ENCODE assay signal across 9 cellular contexts in genomic region chr6:42744351-42744890, GRCh38. TPM values are rescaled to one million over a fixed set of nuclear protein-coding genes. Genes with fewer than 3 reads are reported as not detected.
DNase-seq lines count a peak whose midpoint lies in the region; ATAC-seq, FAIRE-seq and TF ChIP-seq lines count a peak whose summit lies in the region.
"Had no signal": no experiment of that assay in that cellular context is flagged by ENCODE, and none has a peak within 500 bp of the region (broad histone marks: within the 10 kb centered on the region; RNA-seq: fewer than 3 reads in every experiment).

No MANE protein-coding gene starts in this region.

- TF ChIP-seq CTCF in left ventricle myocardium inferior (IDR thresholded peaks at IDR 0.05; ENCODE audit: borderline replicate concordance) (no peak), GM12878 (IDR thresholded peaks at IDR 0.05 in 2 of 3, conservative IDR thresholded peaks at IDR 0.05 in 1 of 3; ENCODE audit: control insufficient read depth in 2 of 3, extremely low read depth in 1 of 3, insufficient read depth in 1 of 3, low read depth in 3 of 3, low read length in 3 of 3) (no peak), vagina (IDR thresholded peaks at IDR 0.05) (no peak), GM10248 (IDR thresholded peaks at IDR 0.05; ENCODE audit: control extremely low read depth, extremely low read depth, low read depth, missing control alignments) (no peak)

- H3K36me3 ChIP-seq in left ventricle myocardium inferior (no peaks in the 10 kb centered on the region), GM12878 (ENCODE audit: control insufficient read depth in 2 of 2, insufficient read depth in 2 of 2, low read length in 1 of 2) (no peaks in the 10 kb centered on the region), mesenchymal stem cell (ENCODE audit: control insufficient read depth in 1 of 2, insufficient read depth in 2 of 2, low read depth in 1 of 2, low read length in 2 of 2) (peaks cover 3 to 10% of the 10 kb centered on the region in 2 experiments), vagina (no peaks in the 10 kb centered on the region)

- in situ Hi-C loops in GM12878 (cut with MboI): no loop called here

- no peak overlapping the region for H2BK5ac ChIP-seq in mesenchymal stem cell (ENCODE audit: low read depth, low read length, poor library complexity, severe bottlenecking)

- H2AFZ ChIP-seq in GM12878 (ENCODE audit: control insufficient read depth, low read depth, low read length) (no peak overlapping the region), mesenchymal stem cell (ENCODE audit: low read depth, low read length) (no peak overlapping the region)

- H3K79me1 ChIP-seq in mesenchymal stem cell (replicated peaks; ENCODE audit: low read length, poor library complexity, severe bottlenecking): peaks cover 4% of the 10 kb centered on the region

- CTCF ChIA-PET in GM12878 (lab: Yijun Ruan, JAX): interaction anchor here (0.7 to 2.8 kb wide), 3 partner anchors 10 to 27 kb away, joined by 3 to 15 read pairs (median 5); no protein-coding TSS in a partner anchor
- CTCF ChIA-PET in GM10248 (lab: Yijun Ruan, JAX): interaction anchor here (1.4 to 9.9 kb wide), 3 partner anchors 10 to 25 kb away, joined by 5 to 84 read pairs (median 26); no protein-coding TSS in a partner anchor

- POLR2A ChIA-PET in GM12878 (lab: Charles Lee): interaction anchor here (0.6 to 8.4 kb wide), 7 partner anchors 8 to 774 kb away, joined by 3 to 140 read pairs (median 4); partner anchors contain the start of gene BICRAL
- POLR2A ChIA-PET in GM10248 (lab: Yijun Ruan, JAX): interaction anchor here (0.7 kb wide), 1 partner anchor 39 kb away, joined by 3 read pairs; no protein-coding TSS in a partner anchor

- SMC1A ChIA-PET in GM12878 (lab: Charles Lee; ENCODE audit: uncharacterized antibody, unreplicated experiment): interaction anchor here (0.5 to 6.6 kb wide), 7 partner anchors 15 to 174 kb away, joined by 3 to 92 read pairs (median 4); no protein-coding TSS in a partner anchor

- H3K4me2 ChIP-seq in GM12878 (ENCODE audit: control insufficient read depth, insufficient read depth): peak overlapping the region; percentile 94
- H3K4me2 ChIP-seq in mesenchymal stem cell (ENCODE audit: low read length, poor library complexity, severe bottlenecking): peak overlapping the region; percentile 67

- H3K4me1 ChIP-seq in left ventricle myocardium inferior: peaks cover 47% of the 10 kb centered on the region
- peaks cover 10% of the 10 kb centered on the region for H3K4me1 ChIP-seq in GM12878 (ENCODE audit: control insufficient read depth, insufficient read depth, low read length)
- peaks cover 17% of the 10 kb centered on the region for H3K4me1 ChIP-seq in mesenchymal stem cell (ENCODE audit: control insufficient read depth, insufficient read depth, low read depth, low read length)
- H3K4me1 ChIP-seq in vagina: peaks cover 45% of the 10 kb centered on the region

- 77% methylated on average over 21 of the region's 21 CpGs for WGBS in GM12878 (ENCODE audit: insufficient coverage, insufficient replicate concordance, low lambda C conversion rate, missing lambda C conversion rate)
- WGBS in mesenchymal stem cell: 83% methylated on average over 17 of the region's 21 CpGs

- TF ChIP-seq POLR2A in GM12878 (IDR thresholded peaks at IDR 0.05; ENCODE audit: low read depth, low read length): no peak
- no peak for TF ChIP-seq POLR2A in vagina (IDR thresholded peaks at IDR 0.05)

- H3K27ac ChIP-seq in left ventricle myocardium inferior (replicated peaks) (peak overlapping the region; percentile 93), GM12878 (ENCODE audit: control insufficient read depth, insufficient read depth) (no peak overlapping the region), mesenchymal stem cell (ENCODE audit: low read length, poor library complexity, severe bottlenecking) (no peak overlapping the region), vagina (peak overlapping the region; percentile 98)

- no peaks in the 10 kb centered on the region for H3K27me3 ChIP-seq in left ventricle myocardium inferior (ENCODE audit: low read depth)
- H3K27me3 ChIP-seq in GM12878 (replicated peaks in 1 of 2; ENCODE audit: control insufficient read depth in 2 of 2, insufficient read depth in 2 of 2, low read length in 1 of 2): no peaks in the 10 kb centered on the region
- H3K27me3 ChIP-seq in mesenchymal stem cell (ENCODE audit: control insufficient read depth in 1 of 2, insufficient read depth in 1 of 2, low read length in 2 of 2): no peaks in the 10 kb centered on the region
- no peaks in the 10 kb centered on the region for H3K27me3 ChIP-seq in vagina

- RAD21 ChIA-PET in GM12878 (lab: Charles Lee; ENCODE audit: unreplicated experiment): interaction anchor here (0.8 to 7.0 kb wide), 3 partner anchors 18 to 100 kb away, joined by 3 to 227 read pairs (median 8); partner anchors contain the start of gene BICRAL

- intact Hi-C loops in left ventricle myocardium inferior (cut with micrococcal nuclease): no loop called here
- intact Hi-C loops in left cardiac atrium (cut with DNase I): no loop called here
- intact Hi-C loops in GM12878 (cut with micrococcal nuclease; ENCODE audit: unreplicated experiment): no loop called here
- intact Hi-C loops in vagina (cut with DNase I): no loop called here

- H3K4me3 ChIP-seq in left ventricle myocardium inferior: peak overlapping the region; percentile 97
- H3K4me3 ChIP-seq in GM12878: peak overlapping the region; percentile 99
- peak overlapping the region; percentile 35 to 94 for H3K4me3 ChIP-seq in mesenchymal stem cell (ENCODE audit: insufficient read depth in 1 of 2, low read depth in 1 of 2, low read length in 2 of 2)
- peak overlapping the region; percentile 87 to 97 for H3K4me3 ChIP-seq in vagina

- no peak overlapping the region for H3K23ac ChIP-seq in mesenchymal stem cell (ENCODE audit: low read length in 2 of 2)

- no peak overlapping the region for H3K18ac ChIP-seq in mesenchymal stem cell (ENCODE audit: low read depth in 1 of 2, low read length in 2 of 2)

- H4K91ac ChIP-seq in mesenchymal stem cell (ENCODE audit: low read length): no peak overlapping the region

- H4K8ac ChIP-seq in mesenchymal stem cell (ENCODE audit: low read length): no peak overlapping the region

- H2AK5ac ChIP-seq in mesenchymal stem cell (ENCODE audit: low read length, severe bottlenecking): no peak overlapping the region

- TF ChIP-seq EP300 in GM12878 (IDR thresholded peaks at IDR 0.05; ENCODE audit: borderline replicate concordance in 1 of 2, control insufficient read depth in 1 of 2, low read depth in 2 of 2, low read length in 2 of 2): no peak

- ATAC-seq in left cardiac atrium (no peak), GM12878 (no peak), GM18867 (IDR thresholded peaks at IDR 0.05; ENCODE audit: unreplicated experiment) (no peak)

- H2BK15ac ChIP-seq in mesenchymal stem cell (ENCODE audit: low read depth, poor library complexity, severe bottlenecking): no peak overlapping the region

- TF ChIP-seq RAD21 in GM12878 (IDR thresholded peaks at IDR 0.05; ENCODE audit: insufficient read depth, low read depth, low read length): no peak

- H3K14ac ChIP-seq in mesenchymal stem cell (ENCODE audit: low read length in 2 of 2): no peak overlapping the region

- BruUV-seq in GM12878 (replicated peaks; lab: Mats Ljungman, UMichigan): no TSS peak

- no peak overlapping the region for H2BK120ac ChIP-seq in mesenchymal stem cell (ENCODE audit: low read depth, low read length)

- FAIRE-seq in GM12878 (lab: Jason Lieb, UNC): no peak

- H3K9ac ChIP-seq in GM12878 (ENCODE audit: control insufficient read depth, insufficient read depth, low read length) (peak overlapping the region; percentile 100), mesenchymal stem cell (ENCODE audit: low read length) (peak overlapping the region; percentile 98)

- H3K79me2 ChIP-seq in GM12878 (ENCODE audit: control insufficient read depth, insufficient read depth, low read length): peaks cover 42% of the 10 kb centered on the region

- H2BK12ac ChIP-seq in mesenchymal stem cell (ENCODE audit: low read length in 2 of 2): no peak overlapping the region

- no peak overlapping the region for H3K4ac ChIP-seq in mesenchymal stem cell (ENCODE audit: low read depth in 1 of 2, low read length in 2 of 2)

- H3K9me3 ChIP-seq in left ventricle myocardium inferior (replicated peaks) (no peaks in the 10 kb centered on the region), GM12878 (replicated peaks; ENCODE audit: control insufficient read depth, insufficient read depth, low read length) (no peaks in the 10 kb centered on the region), mesenchymal stem cell (ENCODE audit: control insufficient read depth, low read length) (no peaks in the 10 kb centered on the region), vagina (no peaks in the 10 kb centered on the region)

- no peaks in the 10 kb centered on the region for H4K20me1 ChIP-seq in GM12878 (ENCODE audit: control insufficient read depth, insufficient read depth)

- DNase-seq in left ventricle myocardium inferior (no peak), left cardiac atrium (no peak), GM12878 (ENCODE audit: low read depth, low spot score) (no peak), mesenchymal stem cell (no peak), vagina (ENCODE audit: extremely low spot score in 2 of 2) (no peak), GM10248 (ENCODE audit: extremely low spot score) (no peak), amniotic stem cell (lab: John Stamatoyannopoulos, UW) (no peak)

RNA-seq across cellular contexts. Expression of gene TBCC, which starts 1.5 kb away (rescaled TPM):
- 12.8 TPM for total RNA-seq in left ventricle myocardium inferior
- total RNA-seq in left cardiac atrium: 10 to 100 TPM; 12.2 to 13.0 TPM
- total RNA-seq in GM12878 (2013; cell fraction: nucleolus; rRNA removed): 17.2 and 18.1 TPM in 2 replicates
- 35.4 and 39.0 TPM in 2 replicates for total RNA-seq in GM12878 (2014; rRNA removed)
- 18.5 and 19.3 TPM in 2 replicates for total RNA-seq in GM12878 (2014; rRNA removed; fragmentation: Illumina TruSeq; extraction: Trizol)
- 18.5 and 21.3 TPM in 2 replicates for total RNA-seq in GM12878 (2021)
- 10.6 TPM for polyA plus RNA-seq in GM12878 (2011; ENCODE audit: low read depth)
- 10.1 and 16.7 TPM in 2 replicates for polyA plus RNA-seq in GM12878 (2011; rRNA removed)
- polyA plus RNA-seq in GM12878 (2011; cell fraction: cytosol; rRNA removed): 19.5 and 20.4 TPM in 2 replicates
- polyA plus RNA-seq in GM12878 (2011; cell fraction: nucleus; rRNA removed): 23.6 and 26.5 TPM in 2 replicates
- polyA plus RNA-seq in GM12878 (2012): 15.5 and 19.3 TPM in 2 replicates
- polyA plus RNA-seq in GM12878 (2014; fragmentation: Illumina TruSeq; extraction: Trizol): 9.1 and 14.2 TPM in 2 replicates
- polyA plus RNA-seq in GM12878 (2014; fragmentation: Nextera tagmentation; extraction: Ambion mirVana): 1 to 10 TPM; 2.5 to 6.3 TPM
- polyA plus RNA-seq in GM12878 (2014; rRNA removed): 22.7 and 26.0 TPM in 2 replicates
- polyA plus RNA-seq in GM12878 (2016; fragmentation: Nextera tagmentation; extraction: Ambion mirVana): 10 to 100 TPM; 40.1 to 41.9 TPM
- polyA minus RNA-seq in GM12878 (2011; rRNA and poly(A)+ RNA removed): 7.2 and 7.9 TPM in 2 replicates
- polyA minus RNA-seq in GM12878 (2011; cell fraction: cytosol; rRNA and poly(A)+ RNA removed): 4.7 and 6.0 TPM in 2 replicates
- 11.1 and 13.3 TPM in 2 replicates for polyA minus RNA-seq in GM12878 (2011; cell fraction: nucleus; rRNA and poly(A)+ RNA removed)
- 20.5 TPM for polyA plus RNA-seq in mesenchymal stem cell (2013, experiment 1 of 2)
- polyA plus RNA-seq in mesenchymal stem cell (2013, experiment 2 of 2): 22.6 TPM
- total RNA-seq in vagina: 16.7 TPM

RNA-seq across cellular contexts. Expression of gene PRPH2, which starts 22.0 kb away (rescaled TPM):
- 0.63 TPM for total RNA-seq in left ventricle myocardium inferior
- 1 to 10 TPM; 1.1 to 1.2 TPM for total RNA-seq in left cardiac atrium
- not detected in 2 replicates for total RNA-seq in GM12878 (2013; cell fraction: nucleolus; rRNA removed)
- not detected in 2 replicates for total RNA-seq in GM12878 (2014; rRNA removed)
- total RNA-seq in GM12878 (2014; rRNA removed; fragmentation: Illumina TruSeq; extraction: Trizol): not detected in 2 replicates
- not detected in 2 replicates for total RNA-seq in GM12878 (2021)
- polyA plus RNA-seq in GM12878 (2011; ENCODE audit: low read depth): not detected
- polyA plus RNA-seq in GM12878 (2011; rRNA removed): not detected in 2 replicates
- polyA plus RNA-seq in GM12878 (2011; cell fraction: cytosol; rRNA removed): not detected in 2 replicates
- not detected in 2 replicates for polyA plus RNA-seq in GM12878 (2011; cell fraction: nucleus; rRNA removed)
- polyA plus RNA-seq in GM12878 (2012): not detected in 2 replicates
- not detected in 2 replicates for polyA plus RNA-seq in GM12878 (2014; fragmentation: Illumina TruSeq; extraction: Trizol)
- under 1 TPM in 1 of 2 experiments, not detected in 1; 0.08 TPM for polyA plus RNA-seq in GM12878 (2014; fragmentation: Nextera tagmentation; extraction: Ambion mirVana)
- polyA plus RNA-seq in GM12878 (2014; rRNA removed): not detected in 2 replicates
- polyA plus RNA-seq in GM12878 (2016; fragmentation: Nextera tagmentation; extraction: Ambion mirVana): not detected
- polyA minus RNA-seq in GM12878 (2011; rRNA and poly(A)+ RNA removed): not detected in 2 replicates
- polyA minus RNA-seq in GM12878 (2011; cell fraction: cytosol; rRNA and poly(A)+ RNA removed): not detected in 2 replicates
- not detected in 2 replicates for polyA minus RNA-seq in GM12878 (2011; cell fraction: nucleus; rRNA and poly(A)+ RNA removed)
- polyA plus RNA-seq in mesenchymal stem cell (2013, experiment 1 of 2): 0.03 TPM
- polyA plus RNA-seq in mesenchymal stem cell (2013, experiment 2 of 2): 0.07 TPM
- not detected for total RNA-seq in vagina
- total RNA-seq: T-helper 2 cell treated with Interferon-gamma antibody and Interleukin-4, amounts not matched to agents 100 ng/mL and 5 ng/mL, for 36 hours had no signal

RNA-seq across cellular contexts. Expression of gene BICRAL, which starts 37.4 kb away (rescaled TPM):
- 12.0 TPM for total RNA-seq in left ventricle myocardium inferior
- 10 to 100 TPM; 10.0 to 10.7 TPM for total RNA-seq in left cardiac atrium
- 24.4 and 25.3 TPM in 2 replicates for total RNA-seq in GM12878 (2013; cell fraction: nucleolus; rRNA removed)
- 8.8 and 8.9 TPM in 2 replicates for total RNA-seq in GM12878 (2014; rRNA removed)
- 8.0 and 8.2 TPM in 2 replicates for total RNA-seq in GM12878 (2014; rRNA removed; fragmentation: Illumina TruSeq; extraction: Trizol)
- 12.3 and 13.6 TPM in 2 replicates for total RNA-seq in GM12878 (2021)
- polyA plus RNA-seq in GM12878 (2011; ENCODE audit: low read depth): 7.3 TPM
- polyA plus RNA-seq in GM12878 (2011; rRNA removed): 16.6 and 18.2 TPM in 2 replicates
- 14.6 and 15.8 TPM in 2 replicates for polyA plus RNA-seq in GM12878 (2011; cell fraction: cytosol; rRNA removed)
- polyA plus RNA-seq in GM12878 (2011; cell fraction: nucleus; rRNA removed): 9.1 and 11.5 TPM in 2 replicates
- 8.6 and 9.4 TPM in 2 replicates for polyA plus RNA-seq in GM12878 (2012)
- 13.9 and 16.7 TPM in 2 replicates for polyA plus RNA-seq in GM12878 (2014; fragmentation: Illumina TruSeq; extraction: Trizol)
- 1 to 10 TPM; 1.9 to 2.0 TPM for polyA plus RNA-seq in GM12878 (2014; fragmentation: Nextera tagmentation; extraction: Ambion mirVana)
- polyA plus RNA-seq in GM12878 (2014; rRNA removed): 8.8 and 10.5 TPM in 2 replicates
- polyA plus RNA-seq in GM12878 (2016; fragmentation: Nextera tagmentation; extraction: Ambion mirVana): 1 to 10 TPM; 3.1 to 3.8 TPM
- polyA minus RNA-seq in GM12878 (2011; rRNA and poly(A)+ RNA removed): 41.2 and 42.2 TPM in 2 replicates
- polyA minus RNA-seq in GM12878 (2011; cell fraction: cytosol; rRNA and poly(A)+ RNA removed): 11.4 and 11.6 TPM in 2 replicates
- 7.1 and 9.9 TPM in 2 replicates for polyA minus RNA-seq in GM12878 (2011; cell fraction: nucleus; rRNA and poly(A)+ RNA removed)
- polyA plus RNA-seq in mesenchymal stem cell (2013, experiment 1 of 2): 3.9 TPM
- polyA plus RNA-seq in mesenchymal stem cell (2013, experiment 2 of 2): 3.5 TPM
- total RNA-seq in vagina: 19.2 TPM

Comparison
In these comparisons a context has a peak if more than half of its experiments do, and no peak if none do; other contexts are left out.
1. H3K27ac ChIP-seq: peak in left ventricle myocardium inferior (single experiment) and vagina (single experiment); none in GM12878 (single experiment) and mesenchymal stem cell (single experiment).
2. Peak in every context shown above with its lines, with median percentiles within 50 percentile points of each other: H3K4me3 ChIP-seq.